Comparison of ENCODE assay signal across 1 cellular context in genomic region chr11:68677432-68677831, GRCh38.
A peak's percentile ranks its signal among the peaks of the same experiment; 100 is the strongest.
TF ChIP-seq lines count a peak whose summit lies in the region.

No MANE protein-coding gene starts in this region.

TF ChIP-seq in HEK293, 187 proteins besides CTCF, POLR2A, EP300 and RAD21 (continued from another document):
- TF ChIP-seq REST (tag by site-specific recombination; IDR thresholded peaks at IDR 0.05) (peak; percentile 48; the same call in 1 of the 2 replicates), ZNF561 (tag by site-specific recombination; IDR thresholded peaks at IDR 0.05; ENCODE audit: borderline replicate concordance) (no peak), ZNF335 (tag by site-specific recombination; conservative IDR thresholded peaks at IDR 0.05) (0 out of 2 replicates have a peak, but pooled peaks have one; percentile 38)
